ENCODE assay signal across 17 cellular contexts in genomic region chr5:33088176-33088575, GRCh38.
"Had no signal": no experiment of that assay in that cellular context is flagged by ENCODE, and none has a peak within 500 bp of the region (broad histone marks: within the 10 kb centered on the region; RNA-seq: fewer than 3 reads in every experiment).

No MANE protein-coding gene starts in this region.

- H3K4me3 Mint-ChIP-seq: activated CD4-positive, alpha-beta memory T cell treated with anti-CD3 and anti-CD28 coated beads for 36 hours; activated naive CD8-positive, alpha-beta T cell; activated T-helper 1 cell treated with anti-CD3 and anti-CD28 coated beads, Interleukin-12 subunit alpha, Interleukin-12 subunit beta, Interleukin-2, Interleukin-4 antibody, amounts not matched to agents 30 ng/mL and 10 ng/mL and 1 ng/mL, durations not matched to agents 14 hours and 24 hours and 36 hours; brain; central memory CD8-positive, alpha-beta T cell; memory B cell; naive B cell; neural crest cell had no signal

- H3K27me3 Mint-ChIP-seq: activated CD4-positive, alpha-beta memory T cell treated with anti-CD3 and anti-CD28 coated beads for 36 hours; activated naive CD8-positive, alpha-beta T cell; central memory CD8-positive, alpha-beta T cell; memory B cell; naive B cell; progenitor cell of endocrine pancreas had no signal

- H3K36me3 ChIP-seq: colonic mucosa, thyroid gland, WERI-Rb-1 had no signal

- H3K27ac Mint-ChIP-seq: activated CD4-positive, alpha-beta memory T cell treated with anti-CD3 and anti-CD28 coated beads for 36 hours; activated naive CD8-positive, alpha-beta T cell; activated T-helper 1 cell treated with anti-CD3 and anti-CD28 coated beads, Interleukin-12 subunit alpha, Interleukin-12 subunit beta, Interleukin-2, Interleukin-4 antibody, amounts not matched to agents 30 ng/mL and 10 ng/mL and 1 ng/mL, durations not matched to agents 14 hours and 24 hours and 36 hours; brain; memory B cell; naive B cell; progenitor cell of endocrine pancreas had no signal

- H3K36me3 Mint-ChIP-seq: activated CD4-positive, alpha-beta memory T cell treated with anti-CD3 and anti-CD28 coated beads for 36 hours; activated naive CD8-positive, alpha-beta T cell; brain; memory B cell; naive B cell had no signal

- H3K4me1 ChIP-seq: colonic mucosa, thyroid gland had no signal

- H3K4me3 ChIP-seq: colonic mucosa, thyroid gland had no signal

- DNase-seq: activated CD4-positive, alpha-beta memory T cell treated with anti-CD3 and anti-CD28 coated beads for 36 hours; activated gamma-delta T cell treated with Interleukin-2 at 50 U/mL for 16 hours; activated T-cell treated with anti-CD3 and anti-CD28 coated beads for 4 hours; colonic mucosa; erythroblast; naive B cell; stimulated activated CD4-positive, alpha-beta T cell treated with anti-CD3 and anti-CD28 coated beads, Interleukin-2, amount 100 ng/mL, for 24 hours; stimulated activated naive CD4-positive, alpha-beta T cell treated with Interleukin-2 at 50 U/mL for 16 hours; thyroid gland; WERI-Rb-1 had no signal

- H3K9me3 Mint-ChIP-seq: activated T-helper 1 cell treated with anti-CD3 and anti-CD28 coated beads, Interleukin-12 subunit alpha, Interleukin-12 subunit beta, Interleukin-2, Interleukin-4 antibody, amounts not matched to agents 30 ng/mL and 10 ng/mL and 1 ng/mL, durations not matched to agents 14 hours and 24 hours and 36 hours; brain had no signal

- H3K27ac ChIP-seq: colonic mucosa, thyroid gland, WERI-Rb-1 had no signal

- H3K27me3 ChIP-seq: colonic mucosa, thyroid gland had no signal

- H3K4me1 Mint-ChIP-seq: brain; central memory CD8-positive, alpha-beta T cell; memory B cell; naive B cell; neural crest cell had no signal

- H3K9me3 ChIP-seq: colonic mucosa, thyroid gland had no signal
